In the genomic region with DNA sequence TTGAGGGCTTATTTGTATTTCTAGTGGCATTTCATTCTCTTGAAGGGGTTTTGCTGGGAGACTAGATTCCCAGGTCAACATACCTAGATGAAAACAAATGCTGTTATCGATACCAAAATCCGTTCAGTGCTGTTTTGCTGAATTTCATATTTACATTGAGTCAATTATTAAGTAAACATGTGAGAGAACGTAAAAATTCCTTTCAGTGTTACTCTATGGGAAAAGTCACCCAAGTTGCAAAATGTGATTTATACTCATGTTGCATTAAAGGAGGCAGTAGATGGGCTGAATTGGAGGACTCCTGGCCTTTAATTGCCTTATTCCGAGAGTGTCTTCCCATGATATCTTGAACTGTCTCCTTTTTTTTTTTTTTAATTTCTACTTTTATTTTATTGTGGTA, we compare ENCODE assay signal across 34 cellular contexts.
"Had no signal": no experiment of that assay in that cellular context is flagged by ENCODE, and none has a peak within 500 bp of the region (broad histone marks: within the 10 kb centered on the region; RNA-seq: fewer than 3 reads in every experiment).

No MANE protein-coding gene starts in this region.

- H3K27me3 ChIP-seq: adrenal gland, body of pancreas, brain microvascular endothelial cell, breast epithelium, colonic mucosa had no signal

- H3K4me1 ChIP-seq: body of pancreas, breast epithelium, colonic mucosa had no signal

- DNase-seq: activated B cell treated with CpG ODN at 0.5 μM for 24 hours; activated CD4-positive, alpha-beta memory T cell treated with anti-CD3 and anti-CD28 coated beads for 36 hours; activated CD4-positive, alpha-beta T cell treated with anti-CD3 and anti-CD28 coated beads for 4 hours; activated CD4-positive, alpha-beta T cell treated with anti-CD3 and anti-CD28 coated beads, Interleukin-2, amount 10 ng/mL, durations not matched to agents 24 days and 14 days; activated CD4-positive, alpha-beta T cell treated with anti-CD3 and anti-CD28 coated beads, Interleukin-2, amount 50 U/mL, for 1 hour; activated CD4-positive, alpha-beta T cell treated with anti-CD3 and anti-CD28 coated beads, Interleukin-2, amount 50 U/mL, for 4 hours; activated CD4-positive, CD25-positive, alpha-beta regulatory T cell treated with anti-CD3 and anti-CD28 coated beads, Interleukin-2, amount 50 U/mL, for 72 hours; activated CD8-positive, alpha-beta memory T cell treated with anti-CD3 and anti-CD28 coated beads, Interleukin-2, amount 50 U/mL, for 4 hours; activated CD8-positive, alpha-beta T cell treated with anti-CD3 and anti-CD28 coated beads for 36 hours; activated effector memory CD4-positive, alpha-beta T cell treated with anti-CD3 and anti-CD28 coated beads, Interleukin-2, amount 50 U/mL, for 16 hours; activated gamma-delta T cell treated with Interleukin-2 at 50 U/mL for 16 hours; activated naive CD4-positive, alpha-beta T cell; activated naive CD4-positive, alpha-beta T cell treated with anti-CD3 and anti-CD28 coated beads for 36 hours; activated naive CD4-positive, alpha-beta T cell treated with anti-CD3 and anti-CD28 coated beads, Interleukin-2, amount 50 U/mL, for 16 hours; activated naive CD8-positive, alpha-beta T cell treated with anti-CD3 and anti-CD28 coated beads for 36 hours; activated T-cell treated with anti-CD3 and anti-CD28 coated beads for 4 hours; activated T-cell treated with anti-CD3 and anti-CD28 coated beads, Interleukin-2, amount 50 U/mL, for 1 hour; activated T-cell treated with anti-CD3 and anti-CD28 coated beads, Interleukin-2, amount 50 U/mL, for 4 hours; activated T-cell treated with anti-CD3 and anti-CD28 coated beads, Interleukin-2, amount 50 U/mL, for 72 hours; adrenal gland; amniotic stem cell; aorta; body of pancreas; brain microvascular endothelial cell; caudate nucleus; cerebellar nuclear complex; colonic mucosa; T-helper 2 cell; T-helper 9 cell had no signal

- ATAC-seq: activated CD8-positive, alpha-beta T cell treated with anti-CD3 and anti-CD28 coated beads for 36 hours; activated naive CD4-positive, alpha-beta T cell treated with anti-CD3 and anti-CD28 coated beads, Interleukin-2, amount 50 U/mL, for 72 hours; activated T-cell treated with anti-CD3 and anti-CD28 coated beads, Interleukin-2, amount 50 U/mL, for 4 hours; activated T-cell treated with anti-CD3 and anti-CD28 coated beads, Interleukin-2, amount 50 U/mL, for 72 hours; activated T-helper 17 cell treated with anti-CD3 and anti-CD28 coated beads, Interleukin-2, amount 50 U/mL, for 72 hours; body of pancreas had no signal

- H3K9me3 ChIP-seq: adrenal gland, body of pancreas, colonic mucosa had no signal

- H3K27ac ChIP-seq: adrenal gland, body of pancreas, brain microvascular endothelial cell, breast epithelium, cardiac muscle cell, colonic mucosa, VCaP had no signal

- H3K4me3 ChIP-seq: adrenal gland, body of pancreas, breast epithelium, cardiac muscle cell, colonic mucosa had no signal

- H3K36me3 ChIP-seq: adrenal gland, brain microvascular endothelial cell, breast epithelium, cardiac muscle cell, colonic mucosa had no signal
